8 cellular contexts compared by ENCODE assay signal in genomic region chr7:143416565-143417149, GRCh38. TPM values are rescaled to one million over a fixed set of nuclear protein-coding genes. Genes with fewer than 3 reads are reported as not detected.
DNase-seq lines count a peak whose midpoint lies in the region; ATAC-seq, FAIRE-seq and TF ChIP-seq lines count a peak whose summit lies in the region.

No MANE protein-coding gene starts in this region.

- CTCF ChIA-PET in HEK293 (lab: Yijun Ruan, JAX) (interaction anchor here (0.5 to 3.4 kb wide), 29 partner anchors 10 to 908 kb away, joined by 3 to 29 read pairs (median 4); no protein-coding TSS in a partner anchor), HepG2 (lab: Yijun Ruan, JAX; ENCODE audit: low intra/inter-chr PET ratio, low total read pairs) (interaction anchor here (0.7 to 2.6 kb wide), 3 partner anchors 37 to 177 kb away, joined by 4 to 24 read pairs (median 7); partner anchors contain the start of gene ZYX)

- H2AFZ ChIP-seq in HepG2 (ENCODE audit: low read length), result no peak overlapping the region

- DNase-seq in NCI-H2081 (lab: John Stamatoyannopoulos, UW), result peak; percentile 42 to 57
- DNase-seq in NCI-H2081 treated with DMSO at 0.1 percent for 48 hours (lab: John Stamatoyannopoulos, UW), result no peak
- peak; percentile 33 for DNase-seq in NCI-H345 treated with DMSO at 0.1 percent for 48 hours (lab: John Stamatoyannopoulos, UW; ENCODE audit: unreplicated experiment)
- peak; percentile 47 to 60 for DNase-seq in T47D (ENCODE audit: low read depth in 1 of 2, low spot score in 1 of 2)
- peak; percentile 48 for DNase-seq in HepG2 (ENCODE audit: low spot score)
- no peak for DNase-seq in activated T-cell treated with anti-CD3 and anti-CD28 coated beads, Interleukin-2, amount 50 U/mL, for 24 hours

- H3K27ac ChIP-seq in HEK293 (ENCODE audit: extremely low read depth, low read depth, low read length), result no peak overlapping the region
- H3K27ac ChIP-seq in HepG2 (ENCODE audit: extremely low read length, insufficient read depth, low read length), result no peak overlapping the region

- no peak for TF ChIP-seq POLR2A in HepG2 (IDR thresholded peaks at IDR 0.05; ENCODE audit: insufficient read depth in 1 of 2, low read depth in 2 of 2, low read length in 2 of 2)

- no peaks in the 10 kb centered on the region for H3K27me3 Mint-ChIP-seq in activated T-cell treated with anti-CD3 and anti-CD28 coated beads, Interleukin-2, amount 50 U/mL, for 24 hours

- H3K9me3 Mint-ChIP-seq in activated T-cell treated with anti-CD3 and anti-CD28 coated beads, Interleukin-2, amount 50 U/mL, for 24 hours, result no peaks in the 10 kb centered on the region

- POLR2A ChIA-PET in HEK293 (lab: Yijun Ruan, JAX), result interaction anchor here (0.5 to 1.2 kb wide), 2 partner anchors 35 to 55 kb away, joined by 3 read pairs; no protein-coding TSS in a partner anchor
- POLR2A ChIA-PET in HepG2 (lab: Yijun Ruan, JAX), result interaction anchor here (1.0 kb wide), 1 partner anchor 21 kb away, joined by 6 read pairs; no protein-coding TSS in a partner anchor

- no peak overlapping the region for H3K27ac Mint-ChIP-seq in activated T-cell treated with anti-CD3 and anti-CD28 coated beads, Interleukin-2, amount 50 U/mL, for 24 hours

- no peaks in the 10 kb centered on the region for H4K20me1 ChIP-seq in HepG2 (ENCODE audit: insufficient read depth, low read length)

- H3K9me3 ChIP-seq in HEK293 (ENCODE audit: control insufficient read depth, insufficient read depth, low read depth, low read length) (no peaks in the 10 kb centered on the region), HepG2 (ENCODE audit: low read length) (no peaks in the 10 kb centered on the region)

- TF ChIP-seq RAD21 in HepG2 (CRISPR knock-in tag; IDR thresholded peaks at IDR 0.05), result peak; percentile 53; the same call in 1 of the 2 replicates

- peaks cover 8% of the 10 kb centered on the region for H3K36me3 Mint-ChIP-seq in activated T-cell treated with anti-CD3 and anti-CD28 coated beads, Interleukin-2, amount 50 U/mL, for 24 hours (ENCODE audit: low read depth)

- TF ChIP-seq EP300 in HepG2 (IDR thresholded peaks at IDR 0.05; ENCODE audit: low read depth in 2 of 2, low read length in 2 of 2), result no peak
- TF ChIP-seq EP300 in HepG2 (CRISPR knock-in tag; IDR thresholded peaks at IDR 0.05; ENCODE audit: borderline replicate concordance), result no peak

- WGBS in HepG2 (ENCODE audit: low lambda C conversion rate), result 1% methylated on average over 3 of the region's 3 CpGs

- no peak overlapping the region for H3K4me2 ChIP-seq in HepG2 (ENCODE audit: low read depth, low read length)

- H3K4me1 Mint-ChIP-seq in activated T-cell treated with anti-CD3 and anti-CD28 coated beads, Interleukin-2, amount 50 U/mL, for 24 hours (ENCODE audit: low read depth), result peaks cover 12% of the 10 kb centered on the region

- no peak overlapping the region for H3K4me3 Mint-ChIP-seq in activated T-cell treated with anti-CD3 and anti-CD28 coated beads, Interleukin-2, amount 50 U/mL, for 24 hours

- H3K79me2 ChIP-seq in HepG2 (ENCODE audit: insufficient read depth, low read length), result no peaks in the 10 kb centered on the region

- intact Hi-C loops in HepG2 (cut with micrococcal nuclease; ENCODE audit: unreplicated experiment), result loop anchor here (1.0 to 2.0 kb wide), 3 partner anchors 36 to 176 kb away; no protein-coding TSS in a partner anchor

- in situ Hi-C loops in T47D (cut with HindIII; ENCODE audit: low pct_unique_long_range_greater_than_20kb, low sequenced_read_pairs) (no loop called here), HepG2 (cut with HindIII; ENCODE audit: extremely low pct_ligation_motif_present, low pct_unique_long_range_greater_than_20kb) (loop anchor here (5.0 kb wide), 2 partner anchors 34 to 94 kb away; partner anchors contain the start of gene ZYX)

- H3K9ac ChIP-seq in HepG2 (ENCODE audit: insufficient read depth, low read depth, low read length), result no peak overlapping the region

- ATAC-seq in HepG2, result peak; percentile 74
- ATAC-seq in HG03196 (IDR thresholded peaks at IDR 0.05; ENCODE audit: unreplicated experiment), result no peak

- H3K36me3 ChIP-seq in HEK293 (ENCODE audit: control insufficient read depth in 2 of 2, insufficient read depth in 1 of 2, low read length in 2 of 2) (no peaks in the 10 kb centered on the region), HepG2 (replicated peaks in 1 of 2; ENCODE audit: control insufficient read depth in 1 of 2, insufficient read depth in 2 of 2, low read length in 2 of 2) (no peaks in the 10 kb centered on the region)

- TF ChIP-seq CTCF in HEK293 (tag by site-specific recombination; IDR thresholded peaks at IDR 0.05), result no peak; the same call in 1 of the 2 replicates
- TF ChIP-seq CTCF in HepG2 (CRISPR knock-in tag; IDR thresholded peaks at IDR 0.05), result peak; percentile 69

- BruUV-seq in HepG2 (replicated peaks; lab: Mats Ljungman, UMichigan), result no TSS peak

- no peaks in the 10 kb centered on the region for H3K4me1 ChIP-seq in HEK293 (ENCODE audit: control insufficient read depth, insufficient read depth, low read length)
- peaks cover 9% of the 10 kb centered on the region for H3K4me1 ChIP-seq in HepG2 (ENCODE audit: insufficient read depth, low read length)

- no peak for FAIRE-seq in HepG2 (lab: Jason Lieb, UNC)

- no peak overlapping the region for H3K4me3 ChIP-seq in HEK293 (ENCODE audit: low read depth, low read length)
- no peak overlapping the region for H3K4me3 ChIP-seq in HepG2 (replicated peaks in 1 of 3; ENCODE audit: insufficient read depth in 1 of 3, low read depth in 2 of 3, low read length in 3 of 3)

- H3K27me3 ChIP-seq in HepG2 (ENCODE audit: control insufficient read depth in 1 of 2, insufficient read depth in 2 of 2, low read length in 2 of 2), result peaks cover 2 to 14% of the 10 kb centered on the region in 2 experiments; a peak in 3 of 5 replicates

RNA-seq across cellular contexts. Expression of gene EPHA1, which starts 8.0 kb away (rescaled TPM):
- 7.7 and 17.1 TPM in 2 replicates for total RNA-seq in HepG2 (2016; rRNA removed; fragmentation: Illumina TruSeq; extraction: Trizol)
- 2.7 and 3.2 TPM in 2 replicates for total RNA-seq in HepG2 (2016; cell fraction: cytosol; rRNA removed; fragmentation: Illumina TruSeq; extraction: Trizol; ENCODE audit: low read depth)
- 7.0 and 14.9 TPM in 2 replicates for total RNA-seq in HepG2 (2016; cell fraction: insoluble cytoplasmic fraction; rRNA removed; fragmentation: Illumina TruSeq; extraction: Trizol)
- total RNA-seq in HepG2 (2016; cell fraction: membrane; rRNA removed; fragmentation: Illumina TruSeq; extraction: Trizol), result 5.7 and 6.3 TPM in 2 replicates
- total RNA-seq in HepG2 (2016; cell fraction: nucleus; rRNA removed; fragmentation: Illumina TruSeq; extraction: Trizol), result 14.0 and 17.5 TPM in 2 replicates
- polyA plus RNA-seq in HepG2 (2011; rRNA removed), result 4.6 and 8.1 TPM in 2 replicates
- 4.3 and 5.5 TPM in 2 replicates for polyA plus RNA-seq in HepG2 (2011; cell fraction: cytosol; rRNA removed)
- 9.8 and 14.1 TPM in 2 replicates for polyA plus RNA-seq in HepG2 (2011; cell fraction: nucleus; rRNA removed)
- polyA plus RNA-seq in HepG2 (2012), result 4.8 and 5.8 TPM in 2 replicates
- polyA plus RNA-seq in HepG2 (2016; cell fraction: cytosol; fragmentation: Illumina TruSeq; extraction: Trizol; ENCODE audit: low read depth), result 1.9 and 2.5 TPM in 2 replicates
- 4.8 and 8.3 TPM in 2 replicates for polyA plus RNA-seq in HepG2 (2016; cell fraction: insoluble cytoplasmic fraction; fragmentation: Illumina TruSeq; extraction: Trizol; ENCODE audit: low read depth)
- 2.9 and 3.6 TPM in 2 replicates for polyA plus RNA-seq in HepG2 (2016; cell fraction: membrane; fragmentation: Illumina TruSeq; extraction: Trizol; ENCODE audit: low read depth)
- polyA plus RNA-seq in HepG2 (2016; cell fraction: nucleus; fragmentation: Illumina TruSeq; extraction: Trizol; ENCODE audit: insufficient read depth, low read depth), result 17.9 and 25.7 TPM in 2 replicates
- polyA minus RNA-seq in HepG2 (2011; rRNA and poly(A)+ RNA removed; ENCODE audit: low replicate concordance), result 0.07 and 13.9 TPM in 2 replicates
- polyA minus RNA-seq in HepG2 (2011; cell fraction: cytosol; rRNA and poly(A)+ RNA removed), result 4.2 and 4.4 TPM in 2 replicates
- 8.0 and 8.8 TPM in 2 replicates for polyA minus RNA-seq in HepG2 (2011; cell fraction: nucleus; rRNA and poly(A)+ RNA removed)

RNA-seq across cellular contexts. Expression of gene TAS2R60, which starts 26.6 kb away (rescaled TPM):
- total RNA-seq in HepG2 (2016; rRNA removed; fragmentation: Illumina TruSeq; extraction: Trizol), result not detected in 2 replicates
- not detected in 2 replicates for total RNA-seq in HepG2 (2016; cell fraction: cytosol; rRNA removed; fragmentation: Illumina TruSeq; extraction: Trizol; ENCODE audit: low read depth)
- not detected in 2 replicates for total RNA-seq in HepG2 (2016; cell fraction: insoluble cytoplasmic fraction; rRNA removed; fragmentation: Illumina TruSeq; extraction: Trizol)
- total RNA-seq in HepG2 (2016; cell fraction: membrane; rRNA removed; fragmentation: Illumina TruSeq; extraction: Trizol), result not detected in 2 replicates
- total RNA-seq in HepG2 (2016; cell fraction: nucleus; rRNA removed; fragmentation: Illumina TruSeq; extraction: Trizol), result not detected in 2 replicates
- polyA plus RNA-seq in HepG2 (2011; rRNA removed), result not detected in 2 replicates
- not detected in 2 replicates for polyA plus RNA-seq in HepG2 (2011; cell fraction: cytosol; rRNA removed)
- not detected in 2 replicates for polyA plus RNA-seq in HepG2 (2011; cell fraction: nucleus; rRNA removed)
- not detected in 2 replicates for polyA plus RNA-seq in HepG2 (2012)
- not detected in 2 replicates for polyA plus RNA-seq in HepG2 (2016; cell fraction: cytosol; fragmentation: Illumina TruSeq; extraction: Trizol; ENCODE audit: low read depth)
- polyA plus RNA-seq in HepG2 (2016; cell fraction: insoluble cytoplasmic fraction; fragmentation: Illumina TruSeq; extraction: Trizol; ENCODE audit: low read depth), result not detected in 2 replicates
- not detected in 2 replicates for polyA plus RNA-seq in HepG2 (2016; cell fraction: membrane; fragmentation: Illumina TruSeq; extraction: Trizol; ENCODE audit: low read depth)
- not detected in 2 replicates for polyA plus RNA-seq in HepG2 (2016; cell fraction: nucleus; fragmentation: Illumina TruSeq; extraction: Trizol; ENCODE audit: insufficient read depth, low read depth)
- not detected in 2 replicates for polyA minus RNA-seq in HepG2 (2011; rRNA and poly(A)+ RNA removed; ENCODE audit: low replicate concordance)
- polyA minus RNA-seq in HepG2 (2011; cell fraction: cytosol; rRNA and poly(A)+ RNA removed), result not detected in 2 replicates
- polyA minus RNA-seq in HepG2 (2011; cell fraction: nucleus; rRNA and poly(A)+ RNA removed), result not detected in 2 replicates

RNA-seq across cellular contexts. Expression of gene ZYX, which starts 35.5 kb away (rescaled TPM):
- total RNA-seq in HepG2 (2016; rRNA removed; fragmentation: Illumina TruSeq; extraction: Trizol), result 13.1 and 13.7 TPM in 2 replicates
- 4.5 and 5.0 TPM in 2 replicates for total RNA-seq in HepG2 (2016; cell fraction: cytosol; rRNA removed; fragmentation: Illumina TruSeq; extraction: Trizol; ENCODE audit: low read depth)
- total RNA-seq in HepG2 (2016; cell fraction: insoluble cytoplasmic fraction; rRNA removed; fragmentation: Illumina TruSeq; extraction: Trizol), result 13.1 and 14.8 TPM in 2 replicates
- total RNA-seq in HepG2 (2016; cell fraction: membrane; rRNA removed; fragmentation: Illumina TruSeq; extraction: Trizol), result 14.4 and 16.8 TPM in 2 replicates
- total RNA-seq in HepG2 (2016; cell fraction: nucleus; rRNA removed; fragmentation: Illumina TruSeq; extraction: Trizol), result 17.7 and 17.8 TPM in 2 replicates
- polyA plus RNA-seq in HepG2 (2011; rRNA removed), result 9.9 and 10.5 TPM in 2 replicates
- polyA plus RNA-seq in HepG2 (2011; cell fraction: cytosol; rRNA removed), result 5.3 and 6.8 TPM in 2 replicates
- 39.4 and 48.1 TPM in 2 replicates for polyA plus RNA-seq in HepG2 (2011; cell fraction: nucleus; rRNA removed)
- polyA plus RNA-seq in HepG2 (2012), result 28.9 and 45.1 TPM in 2 replicates
- 21.1 and 21.6 TPM in 2 replicates for polyA plus RNA-seq in HepG2 (2016; cell fraction: cytosol; fragmentation: Illumina TruSeq; extraction: Trizol; ENCODE audit: low read depth)
- 42.5 and 68.7 TPM in 2 replicates for polyA plus RNA-seq in HepG2 (2016; cell fraction: insoluble cytoplasmic fraction; fragmentation: Illumina TruSeq; extraction: Trizol; ENCODE audit: low read depth)
- 38.4 and 41.1 TPM in 2 replicates for polyA plus RNA-seq in HepG2 (2016; cell fraction: membrane; fragmentation: Illumina TruSeq; extraction: Trizol; ENCODE audit: low read depth)
- polyA plus RNA-seq in HepG2 (2016; cell fraction: nucleus; fragmentation: Illumina TruSeq; extraction: Trizol; ENCODE audit: insufficient read depth, low read depth), result 65.4 and 70.0 TPM in 2 replicates
- 21.6 and 35.6 TPM in 2 replicates for polyA minus RNA-seq in HepG2 (2011; rRNA and poly(A)+ RNA removed; ENCODE audit: low replicate concordance)
- polyA minus RNA-seq in HepG2 (2011; cell fraction: cytosol; rRNA and poly(A)+ RNA removed), result 17.9 and 21.7 TPM in 2 replicates
- polyA minus RNA-seq in HepG2 (2011; cell fraction: nucleus; rRNA and poly(A)+ RNA removed), result 22.5 and 32.2 TPM in 2 replicates

RNA-seq across cellular contexts. Expression of gene FAM131B, which starts 54.1 kb away (rescaled TPM):
- 0.07 TPM in 1 of 2 replicates, not detected in the other for total RNA-seq in HepG2 (2016; rRNA removed; fragmentation: Illumina TruSeq; extraction: Trizol)
- total RNA-seq in HepG2 (2016; cell fraction: cytosol; rRNA removed; fragmentation: Illumina TruSeq; extraction: Trizol; ENCODE audit: low read depth), result not detected in 2 replicates
- 0.15 TPM in 1 of 2 replicates, not detected in the other for total RNA-seq in HepG2 (2016; cell fraction: insoluble cytoplasmic fraction; rRNA removed; fragmentation: Illumina TruSeq; extraction: Trizol)
- total RNA-seq in HepG2 (2016; cell fraction: membrane; rRNA removed; fragmentation: Illumina TruSeq; extraction: Trizol), result not detected in 2 replicates
- not detected in 2 replicates for total RNA-seq in HepG2 (2016; cell fraction: nucleus; rRNA removed; fragmentation: Illumina TruSeq; extraction: Trizol)
- polyA plus RNA-seq in HepG2 (2011; rRNA removed), result not detected in 2 replicates
- polyA plus RNA-seq in HepG2 (2011; cell fraction: cytosol; rRNA removed), result not detected in 2 replicates
- not detected in 2 replicates for polyA plus RNA-seq in HepG2 (2011; cell fraction: nucleus; rRNA removed)
- polyA plus RNA-seq in HepG2 (2012), result not detected in 2 replicates
- not detected in 2 replicates for polyA plus RNA-seq in HepG2 (2016; cell fraction: cytosol; fragmentation: Illumina TruSeq; extraction: Trizol; ENCODE audit: low read depth)
- not detected in 2 replicates for polyA plus RNA-seq in HepG2 (2016; cell fraction: insoluble cytoplasmic fraction; fragmentation: Illumina TruSeq; extraction: Trizol; ENCODE audit: low read depth)
- not detected in 2 replicates for polyA plus RNA-seq in HepG2 (2016; cell fraction: membrane; fragmentation: Illumina TruSeq; extraction: Trizol; ENCODE audit: low read depth)
- polyA plus RNA-seq in HepG2 (2016; cell fraction: nucleus; fragmentation: Illumina TruSeq; extraction: Trizol; ENCODE audit: insufficient read depth, low read depth), result not detected in 2 replicates
- polyA minus RNA-seq in HepG2 (2011; rRNA and poly(A)+ RNA removed; ENCODE audit: low replicate concordance), result 0.54 TPM in 1 of 2 replicates, not detected in the other
- polyA minus RNA-seq in HepG2 (2011; cell fraction: cytosol; rRNA and poly(A)+ RNA removed), result not detected in 2 replicates
- not detected in 2 replicates for polyA minus RNA-seq in HepG2 (2011; cell fraction: nucleus; rRNA and poly(A)+ RNA removed)

Comparison
In these comparisons a context has a peak if more than half of its experiments do, and no peak if none do; other contexts are left out.
1. DNase-seq: peak in NCI-H2081 (2 of 2), NCI-H345 treated with DMSO at 0.1 percent for 48 hours (single experiment), T47D (2 of 2) and HepG2 (single experiment); none in NCI-H2081 treated with DMSO at 0.1 percent for 48 hours (single experiment) and activated T-cell treated with anti-CD3 and anti-CD28 coated beads, Interleukin-2, amount 50 U/mL, for 24 hours (single experiment).